ENCODE assay signal across 8 cellular contexts in genomic region chr13:28099396-28100148, GRCh38. TPM values are rescaled to one million over a fixed set of nuclear protein-coding genes. Genes with fewer than 3 reads are reported as not detected.
DNase-seq lines count a peak whose midpoint lies in the region; ATAC-seq and TF ChIP-seq lines count a peak whose summit lies in the region.

No MANE protein-coding gene starts in this region.

- H3K4me1 ChIP-seq in CD4-positive, CD25-positive, alpha-beta regulatory T cell (ENCODE audit: control insufficient read depth, insufficient read depth, low read length, poor library complexity, severe bottlenecking), result peaks cover 13% of the 10 kb centered on the region

- TF ChIP-seq CTCF in chondrocyte (IDR thresholded peaks at IDR 0.05), result no peak
- no peak for TF ChIP-seq CTCF in natural killer cell (IDR thresholded peaks at IDR 0.05)

- H3K4me3 ChIP-seq in CD4-positive, CD25-positive, alpha-beta regulatory T cell (ENCODE audit: low read depth, low read length), result no peak overlapping the region

- no peak overlapping the region for H3K27ac Mint-ChIP-seq in CD4-positive, CD25-positive, alpha-beta regulatory T cell
- H3K27ac Mint-ChIP-seq in chondrocyte (ENCODE audit: unreplicated experiment) (no peak overlapping the region), natural killer cell (no peak overlapping the region)

- peaks cover 3 to 9% (median 5%) of the 10 kb centered on the region in 4 donors for H3K4me1 Mint-ChIP-seq in CD4-positive, CD25-positive, alpha-beta regulatory T cell
- H3K4me1 Mint-ChIP-seq in chondrocyte (ENCODE audit: low read depth) (peaks cover 9% of the 10 kb centered on the region), natural killer cell (peaks cover 0 to 8% of the 10 kb centered on the region in 2 donors)

- no peak overlapping the region for H3K27ac ChIP-seq in CD4-positive, CD25-positive, alpha-beta regulatory T cell (ENCODE audit: insufficient read depth, low read length, poor library complexity, severe bottlenecking)

- H3K27me3 ChIP-seq in CD4-positive, CD25-positive, alpha-beta regulatory T cell (ENCODE audit: control insufficient read depth, insufficient read depth, low read length), result peaks cover 42% of the 10 kb centered on the region

- peaks cover 0 to 2% (median 0%) of the 10 kb centered on the region in 7 donors for H3K9me3 Mint-ChIP-seq in CD4-positive, CD25-positive, alpha-beta regulatory T cell
- peaks cover 6% of the 10 kb centered on the region for H3K9me3 Mint-ChIP-seq in chondrocyte (ENCODE audit: low read depth)
- no peaks in the 10 kb centered on the region for H3K9me3 Mint-ChIP-seq in natural killer cell

- intact Hi-C loops in natural killer cell (cut with micrococcal nuclease), result no loop called here

- no peaks in the 10 kb centered on the region for H3K36me3 Mint-ChIP-seq in CD4-positive, CD25-positive, alpha-beta regulatory T cell
- H3K36me3 Mint-ChIP-seq in chondrocyte (ENCODE audit: low read depth), result peaks cover 3% of the 10 kb centered on the region
- no peaks in the 10 kb centered on the region for H3K36me3 Mint-ChIP-seq in natural killer cell

- DNase-seq in CD4-positive, CD25-positive, alpha-beta regulatory T cell, result peak in 1 of 3 donors; percentile 1
- no peak for DNase-seq in chondrocyte (ENCODE audit: low spot score)
- DNase-seq in natural killer cell, result no peak
- DNase-seq in H4 (ENCODE audit: low spot score), result no peak
- no peak for DNase-seq in NCI-H1930 (lab: John Stamatoyannopoulos, UW)

- no peaks in the 10 kb centered on the region for H3K36me3 ChIP-seq in CD4-positive, CD25-positive, alpha-beta regulatory T cell (ENCODE audit: control insufficient read depth, insufficient read depth, low read length)

- no peak for ATAC-seq in CD4-positive, CD25-positive, alpha-beta regulatory T cell (ENCODE audit: low read depth in 2 of 2)
- ATAC-seq in HG02588 (IDR thresholded peaks at IDR 0.05; ENCODE audit: unreplicated experiment), result peak; percentile 22
- ATAC-seq in natural killer cell, result no peak
- no peak for ATAC-seq in HG03432 (IDR thresholded peaks at IDR 0.05; ENCODE audit: unreplicated experiment)
- ATAC-seq in GM21423 (IDR thresholded peaks at IDR 0.05; ENCODE audit: unreplicated experiment), result no peak

- H3K9me3 ChIP-seq in CD4-positive, CD25-positive, alpha-beta regulatory T cell (ENCODE audit: control insufficient read depth in 2 of 2, low read length in 2 of 2), result peaks cover 0 to 2% of the 10 kb centered on the region in 2 experiments

- H3K4me3 Mint-ChIP-seq in CD4-positive, CD25-positive, alpha-beta regulatory T cell, result peak overlapping the region; percentile 49 to 78 (median 68)
- H3K4me3 Mint-ChIP-seq in chondrocyte (ENCODE audit: unreplicated experiment), result peak overlapping the region; percentile 65
- peak overlapping the region; percentile 85 for H3K4me3 Mint-ChIP-seq in natural killer cell

- H3K27me3 Mint-ChIP-seq in CD4-positive, CD25-positive, alpha-beta regulatory T cell, result peaks cover 79% of the 10 kb centered on the region
- peaks cover 63% of the 10 kb centered on the region for H3K27me3 Mint-ChIP-seq in chondrocyte (ENCODE audit: low read depth)
- H3K27me3 Mint-ChIP-seq in natural killer cell (ENCODE audit: low read depth in 2 of 2), result peaks cover 42 to 61% of the 10 kb centered on the region in 2 donors

RNA-seq across cellular contexts. Expression of gene FLT3, which starts 0.8 kb away (rescaled TPM):
- 0.39 TPM for total RNA-seq in CD4-positive, CD25-positive, alpha-beta regulatory T cell
- polyA plus RNA-seq in CD4-positive, CD25-positive, alpha-beta regulatory T cell, result not detected
- total RNA-seq in chondrocyte (not detected in 3 replicates), natural killer cell (1 to 10 TPM in 2 of 3 donors, under 1 TPM in 1; 0.39 to 1.8 (median 1.1) TPM)
- 0.04 and 0.45 TPM in 2 replicates for total RNA-seq in H4 (2014; rRNA removed; shearing (Covaris generic))

RNA-seq across cellular contexts. Expression of gene PAN3, which starts 38.8 kb away (rescaled TPM):
- total RNA-seq in CD4-positive, CD25-positive, alpha-beta regulatory T cell, result 81.4 TPM
- 1 to 10 TPM; 3.1 to 4.6 (median 3.5) TPM for polyA plus RNA-seq in CD4-positive, CD25-positive, alpha-beta regulatory T cell
- total RNA-seq in chondrocyte (18.1 to 19.0 TPM (median 18.7 TPM) in 3 replicates), natural killer cell (10 to 100 TPM; 80.0 to 94.2 (median 91.7) TPM)
- 5.2 and 7.4 TPM in 2 replicates for total RNA-seq in H4 (2014; rRNA removed; shearing (Covaris generic))
